Comparison of ENCODE assay signal across 9 cellular contexts in the genomic region with DNA sequence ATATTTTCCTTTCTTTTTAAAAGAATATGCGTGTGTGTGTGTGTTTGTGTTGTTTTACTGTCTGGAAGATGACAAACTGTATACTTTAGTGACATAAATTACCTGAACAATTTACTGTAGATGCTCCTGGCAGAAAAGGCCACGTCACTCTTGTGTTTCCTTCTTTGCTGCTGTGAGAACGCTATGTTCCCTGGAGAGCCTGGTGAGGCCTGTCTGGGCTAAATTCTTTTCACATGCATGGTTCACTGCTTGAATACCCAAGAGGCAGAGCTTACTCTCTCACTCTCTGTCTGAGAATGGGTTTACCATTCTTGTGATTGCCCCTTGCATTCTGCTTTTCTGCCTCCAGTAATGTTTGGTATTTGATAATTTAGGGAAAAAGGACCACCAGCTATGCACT.
DNase-seq lines count a peak whose midpoint lies in the region; ATAC-seq, FAIRE-seq and TF ChIP-seq lines count a peak whose summit lies in the region.
"Had no signal": no experiment of that assay in that cellular context is flagged by ENCODE, and none has a peak within 500 bp of the region (broad histone marks: within the 10 kb centered on the region; RNA-seq: fewer than 3 reads in every experiment).

No MANE protein-coding gene starts in this region.

- H3K4me3 ChIP-seq in fibroblast of villous mesenchyme (ENCODE audit: low read depth, low read length): no peak overlapping the region
- H3K4me3 ChIP-seq in sigmoid colon: no peak overlapping the region
- H3K4me3 ChIP-seq in PC-3 (ENCODE audit: low read length): no peak overlapping the region

- no peak overlapping the region for H3K4me2 ChIP-seq in PC-3 (ENCODE audit: low read length)
- H3K4me2 ChIP-seq: KMS-11 had no signal

- TF ChIP-seq EP300 in sigmoid colon (IDR thresholded peaks at IDR 0.05): peak; percentile 41 to 99 (median 97)

- no peak overlapping the region for H3K9ac ChIP-seq in PC-3 (ENCODE audit: low read length)
- H3K9ac ChIP-seq: KMS-11 had no signal

- no peaks in the 10 kb centered on the region for H3K9me2 ChIP-seq in PC-3 (replicated peaks; ENCODE audit: low read length)

- H3K9me3 ChIP-seq in sigmoid colon: peaks cover 0 to 5% (median 0%) of the 10 kb centered on the region in 4 donors
- no peaks in the 10 kb centered on the region for H3K9me3 ChIP-seq in PC-3 (ENCODE audit: low read length)

- DNase-seq in GM19239 (ENCODE audit: insufficient read length, low spot score): no peak
- peak; percentile 14 for DNase-seq in NCI-H2171 (lab: John Stamatoyannopoulos, UW)
- DNase-seq in fibroblast of villous mesenchyme (ENCODE audit: low read depth): peak; percentile 79
- DNase-seq in sigmoid colon: no peak
- no peak for DNase-seq in PC-3
- DNase-seq in activated CD8-positive, alpha-beta memory T cell treated with anti-CD3 and anti-CD28 coated beads, Interleukin-2, amount 50 U/mL, for 4 hours: no peak
- no peak for DNase-seq in NK-92 (lab: John Stamatoyannopoulos, UW; ENCODE audit: unreplicated experiment)

- no peaks in the 10 kb centered on the region for H3K79me2 ChIP-seq in PC-3 (ENCODE audit: low read length)

- H3F3A ChIP-seq in PC-3 (ENCODE audit: low read length, unreplicated experiment): no peaks in the 10 kb centered on the region

- peak; percentile 68 for FAIRE-seq in GM19239 (lab: Jason Lieb, UNC)

- no peak for TF ChIP-seq POLR2A in sigmoid colon (IDR thresholded peaks at IDR 0.05)
- no peak for TF ChIP-seq POLR2A in GM18505 (IDR thresholded peaks at IDR 0.05; ENCODE audit: borderline replicate concordance, extremely low read depth, insufficient read depth, insufficient read length)

- WGBS in sigmoid colon, 2 donors: 42 to 57% methylated on average over 3 of the region's 3 CpGs

- H3K4me1 ChIP-seq in sigmoid colon (peaks cover 0 to 18% (median 9%) of the 10 kb centered on the region in 4 donors), PC-3 (ENCODE audit: insufficient read depth, low read length) (peaks cover 15% of the 10 kb centered on the region)

- TF ChIP-seq CTCF in fibroblast of villous mesenchyme (IDR thresholded peaks at IDR 0.05; ENCODE audit: insufficient read depth, low read depth, low read length) (no peak), sigmoid colon (IDR thresholded peaks at IDR 0.05) (no peak), PC-3 (conservative IDR thresholded peaks at IDR 0.05; ENCODE audit: low read depth, low read length) (no peak)

- H3K27me3 ChIP-seq in sigmoid colon (no peaks in the 10 kb centered on the region), PC-3 (ENCODE audit: low read length) (no peaks in the 10 kb centered on the region)

- H4K20me1 ChIP-seq in PC-3 (ENCODE audit: low read length): no peaks in the 10 kb centered on the region

- ATAC-seq in GM18505 (IDR thresholded peaks at IDR 0.05; ENCODE audit: unreplicated experiment) (no peak), PC-3 (no peak)

- H2AFZ ChIP-seq in PC-3 (ENCODE audit: low read length): no peak overlapping the region

- intact Hi-C loops in sigmoid colon (cut with DNase I) (no loop called here), PC-3 (cut with micrococcal nuclease) (no loop called here)

- CTCF ChIA-PET in PC-3 (lab: Charles Lee): no interaction called here

- H3K27ac ChIP-seq in sigmoid colon (peak overlapping the region; percentile 56 to 78 (median 66)), PC-3 (ENCODE audit: low read length) (no peak overlapping the region)
- H3K27ac ChIP-seq: KMS-11 had no signal

- H3K36me3 ChIP-seq in sigmoid colon (no peaks in the 10 kb centered on the region), PC-3 (ENCODE audit: low read depth, low read length) (no peaks in the 10 kb centered on the region)

- BruUV-seq in PC-3 (replicated peaks; lab: Mats Ljungman, UMichigan): no TSS peak

- POLR2A ChIA-PET in PC-3 (lab: Charles Lee; ENCODE audit: unreplicated experiment): no interaction called here

Comparison
In these comparisons a context has a peak if more than half of its experiments do, and no peak if none do; other contexts are left out.
1. DNase-seq: peak in NCI-H2171 (single experiment) and fibroblast of villous mesenchyme (single experiment); none in GM19239 (single experiment), sigmoid colon (single experiment), PC-3 (single experiment), activated CD8-positive, alpha-beta memory T cell treated with anti-CD3 and anti-CD28 coated beads, Interleukin-2, amount 50 U/mL, for 4 hours (single experiment) and NK-92 (single experiment).